In the genomic region with DNA sequence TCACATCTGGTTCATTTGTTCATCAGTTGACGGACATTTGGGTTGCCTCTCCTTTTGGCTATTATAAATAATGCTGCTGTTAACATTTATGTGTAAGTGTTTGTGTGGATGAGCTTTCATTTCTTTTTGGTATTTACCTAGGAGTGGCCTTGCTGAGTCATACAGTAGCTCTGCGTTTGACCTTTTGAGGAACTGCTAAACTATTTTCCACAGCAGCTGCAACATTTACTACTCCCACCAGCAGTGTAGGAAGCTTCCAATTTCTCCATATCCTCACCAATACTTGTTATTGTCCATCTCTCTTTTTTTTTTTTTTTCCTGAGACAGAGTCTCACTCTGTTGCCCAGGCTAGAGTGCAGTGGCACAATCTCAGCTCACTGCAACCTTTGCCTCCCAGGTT, we compare ENCODE assay signal across 19 cellular contexts. TPM values are rescaled to one million over a fixed set of nuclear protein-coding genes. Genes with fewer than 3 reads are reported as not detected.
DNase-seq lines count a peak whose midpoint lies in the region; ATAC-seq and TF ChIP-seq lines count a peak whose summit lies in the region.
"Had no signal": no experiment of that assay in that cellular context is flagged by ENCODE, and none has a peak within 500 bp of the region (broad histone marks: within the 10 kb centered on the region; RNA-seq: fewer than 3 reads in every experiment).

No MANE protein-coding gene starts in this region.

- no peaks in the 10 kb centered on the region for H3K79me2 ChIP-seq in HCT116 (ENCODE audit: insufficient read depth, low read length)
- no peaks in the 10 kb centered on the region for H3K79me2 ChIP-seq in PC-9 (ENCODE audit: low read depth)

- RAD21 ChIA-PET in HCT116 (lab: Charles Lee; ENCODE audit: low non-redundant PET in 1 of 2, low total read pairs in 2 of 2, uncharacterized antibody in 2 of 2, unreplicated experiment in 2 of 2): no interaction called here

- no TSS peak for BruUV-seq in HCT116 (replicated peaks; lab: Mats Ljungman, UMichigan)
- BruUV-seq in PC-9 (replicated peaks; lab: Mats Ljungman, UMichigan): no TSS peak
- no TSS peak for BruUV-seq in Caco-2 (replicated peaks; lab: Mats Ljungman, UMichigan)

- H3K4me1 ChIP-seq in HCT116 (ENCODE audit: control insufficient read depth in 1 of 2, insufficient read depth in 2 of 2, low read length in 2 of 2): peaks cover 8 to 21% of the 10 kb centered on the region in 2 experiments
- peaks cover 15% of the 10 kb centered on the region for H3K4me1 ChIP-seq in PC-9 (replicated peaks; ENCODE audit: insufficient read depth)
- H3K4me1 ChIP-seq in Caco-2: peaks cover 8% of the 10 kb centered on the region; the same call in 1 of the 2 replicates
- H3K4me1 ChIP-seq: psoas muscle, SJCRH30, upper lobe of right lung had no signal

- no peaks in the 10 kb centered on the region for H3K9me2 ChIP-seq in HCT116 (ENCODE audit: insufficient read depth)
- H3K9me2 ChIP-seq in PC-9 (ENCODE audit: insufficient read depth): no peaks in the 10 kb centered on the region

- H2AFZ ChIP-seq in HCT116 (ENCODE audit: low read depth, low read length, poor library complexity, severe bottlenecking) (peak overlapping the region; percentile 71), PC-9 (no peak overlapping the region)

- TF ChIP-seq CTCF in CD14-positive monocyte (IDR thresholded peaks at IDR 0.05): no peak
- no peak for TF ChIP-seq CTCF in HCT116 (IDR thresholded peaks at IDR 0.05 in 2 of 3, conservative IDR thresholded peaks at IDR 0.05 in 1 of 3; ENCODE audit: borderline replicate concordance in 1 of 3, insufficient read depth in 1 of 3, low read depth in 2 of 3, low read length in 2 of 3)
- no peak for TF ChIP-seq CTCF in PC-9 (conservative IDR thresholded peaks at IDR 0.05)
- TF ChIP-seq CTCF in fibroblast of mammary gland (conservative IDR thresholded peaks at IDR 0.05; ENCODE audit: control insufficient read depth, insufficient read depth, low read depth, low read length): no peak
- no peak for TF ChIP-seq CTCF in dorsolateral prefrontal cortex (IDR thresholded peaks at IDR 0.05 in 54 of 56, conservative IDR thresholded peaks at IDR 0.05 in 2 of 56; ENCODE audit: low read depth in 1 of 56, partially characterized antibody in 56 of 56)
- TF ChIP-seq CTCF in Caco-2 (IDR thresholded peaks at IDR 0.05; ENCODE audit: insufficient read depth in 1 of 2, low read depth in 1 of 2, low read length in 1 of 2, severe bottlenecking in 1 of 2, unreplicated experiment in 1 of 2): no peak

- intact Hi-C loops in CD14-positive monocyte (cut with micrococcal nuclease): no loop called here
- intact Hi-C loops in HCT116 (cut with micrococcal nuclease): no loop called here
- intact Hi-C loops in PC-9 (cut with micrococcal nuclease; ENCODE audit: unreplicated experiment): no loop called here
- intact Hi-C loops in dorsolateral prefrontal cortex (cut with DNase I): no loop called here
- intact Hi-C loops in Caco-2 (cut with micrococcal nuclease; ENCODE audit: unreplicated experiment): no loop called here

- H3K4me3 ChIP-seq in HCT116 (replicated peaks in 1 of 2; ENCODE audit: low read depth in 1 of 2, low read length in 2 of 2): peak overlapping the region in 1 of 2 experiments; percentile 6; a peak in 1 of 4 replicates
- no peak overlapping the region for H3K4me3 ChIP-seq in PC-9
- no peak overlapping the region for H3K4me3 ChIP-seq in fibroblast of mammary gland (ENCODE audit: control insufficient read depth, low read depth, low read length)
- H3K4me3 ChIP-seq in dorsolateral prefrontal cortex: no peak overlapping the region
- H3K4me3 ChIP-seq in MG63: no peak overlapping the region
- no peak overlapping the region for H3K4me3 ChIP-seq in Caco-2 (ENCODE audit: low read depth, low read length)
- H3K4me3 ChIP-seq: heart right ventricle, psoas muscle, SJCRH30, upper lobe of right lung had no signal

- no peaks in the 10 kb centered on the region for H3K36me3 ChIP-seq in HCT116 (ENCODE audit: control insufficient read depth in 1 of 2, insufficient read depth in 2 of 2, low read length in 2 of 2)
- no peaks in the 10 kb centered on the region for H3K36me3 ChIP-seq in PC-9 (ENCODE audit: low read depth)
- H3K36me3 ChIP-seq in MG63: no peaks in the 10 kb centered on the region
- H3K36me3 ChIP-seq in Caco-2 (ENCODE audit: control insufficient read depth, insufficient read depth, low read length): no peaks in the 10 kb centered on the region
- H3K36me3 ChIP-seq: heart right ventricle, SJCRH30, upper lobe of right lung had no signal

- H3K27me3 ChIP-seq in HCT116 (ENCODE audit: insufficient read depth, low read length) (no peaks in the 10 kb centered on the region), PC-9 (ENCODE audit: insufficient read depth, low read depth) (no peaks in the 10 kb centered on the region), dorsolateral prefrontal cortex (no peaks in the 10 kb centered on the region), MG63 (no peaks in the 10 kb centered on the region), Caco-2 (replicated peaks; ENCODE audit: control insufficient read depth, insufficient read depth, low read length) (no peaks in the 10 kb centered on the region)
- H3K27me3 ChIP-seq: heart right ventricle, SJCRH30, upper lobe of right lung had no signal

- peak overlapping the region in 5 of 7 donors; percentile 24 to 87 (median 46) for H3K27ac Mint-ChIP-seq in CD14-positive monocyte
- no peak overlapping the region for H3K27ac Mint-ChIP-seq in Caco-2 (ENCODE audit: unreplicated experiment)

- CTCF ChIA-PET in HCT116 (lab: Charles Lee): interaction anchor here (0.6 to 1.1 kb wide), 2 partner anchors 21 to 116 kb away, joined by 3 read pairs; no protein-coding TSS in a partner anchor
- CTCF ChIA-PET in PC-9 (lab: Charles Lee): no interaction called here
- CTCF ChIA-PET in Caco-2 (lab: Charles Lee): interaction anchor here (0.7 to 0.8 kb wide), 2 partner anchors 10 to 215 kb away, joined by 4 read pairs; no protein-coding TSS in a partner anchor

- H3K27ac ChIP-seq in HCT116 (ENCODE audit: low read depth, low read length) (no peak overlapping the region), PC-9 (peak overlapping the region; percentile 52), dorsolateral prefrontal cortex (no peak overlapping the region)
- H3K27ac ChIP-seq: psoas muscle, SJCRH30, upper lobe of right lung had no signal

- H3K27me3 Mint-ChIP-seq in CD14-positive monocyte (ENCODE audit: low read depth in 3 of 3) (peaks cover 1 to 9% (median 7%) of the 10 kb centered on the region in 3 donors), Caco-2 (ENCODE audit: insufficient read depth, unreplicated experiment) (no peaks in the 10 kb centered on the region)
- H3K27me3 Mint-ChIP-seq: IgD-negative memory B cell had no signal

- peak; percentile 52 for ATAC-seq in HCT116
- ATAC-seq in HG03442 (IDR thresholded peaks at IDR 0.05; ENCODE audit: unreplicated experiment): no peak
- ATAC-seq: heart right ventricle, psoas muscle, upper lobe of right lung had no signal

- H3K9me3 Mint-ChIP-seq in CD14-positive monocyte: peaks cover 0 to 6% (median 2%) of the 10 kb centered on the region in 7 donors
- H3K9me3 Mint-ChIP-seq in Caco-2 (ENCODE audit: unreplicated experiment): no peaks in the 10 kb centered on the region
- H3K9me3 Mint-ChIP-seq: IgD-negative memory B cell had no signal

- peaks cover 41% of the 10 kb centered on the region for H3K4me1 Mint-ChIP-seq in CD14-positive monocyte
- H3K4me1 Mint-ChIP-seq in Caco-2 (ENCODE audit: low read depth, unreplicated experiment): no peaks in the 10 kb centered on the region

- peaks cover 4% of the 10 kb centered on the region; the same call in 1 of the 2 replicates for H3F3A ChIP-seq in PC-9 (ENCODE audit: insufficient read depth, low read depth)

- no peak for TF ChIP-seq POLR2A in HCT116 (IDR thresholded peaks at IDR 0.05; ENCODE audit: borderline replicate concordance, extremely low read depth, insufficient read depth, insufficient read length)

- H3K9ac ChIP-seq in HCT116 (ENCODE audit: low read length): no peak overlapping the region

- peaks cover 15 to 18% of the 10 kb centered on the region in 2 donors for H3K36me3 Mint-ChIP-seq in CD14-positive monocyte
- H3K36me3 Mint-ChIP-seq in Caco-2 (ENCODE audit: insufficient read depth, unreplicated experiment): peaks cover 6% of the 10 kb centered on the region

- H3K4me2 ChIP-seq in HCT116 (ENCODE audit: low read length) (peak overlapping the region; percentile 61), PC-9 (peak overlapping the region; percentile 27; the same call in 1 of the 2 replicates)

- no peak for TF ChIP-seq RAD21 in HCT116 (IDR thresholded peaks at IDR 0.05; ENCODE audit: low read depth)

- H3K9me3 ChIP-seq in HCT116 (ENCODE audit: control insufficient read depth in 1 of 2, insufficient read depth in 1 of 2, low read depth in 1 of 2, low read length in 2 of 2): no peaks in the 10 kb centered on the region
- no peaks in the 10 kb centered on the region for H3K9me3 ChIP-seq in PC-9 (ENCODE audit: insufficient read depth, low read depth)
- H3K9me3 ChIP-seq in MG63: no peaks in the 10 kb centered on the region
- no peaks in the 10 kb centered on the region for H3K9me3 ChIP-seq in Caco-2
- H3K9me3 ChIP-seq: heart right ventricle, psoas muscle, SJCRH30, upper lobe of right lung had no signal

- POLR2A ChIA-PET in HCT116 (lab: Charles Lee) (no interaction called here), PC-9 (lab: Charles Lee; ENCODE audit: unreplicated experiment) (interaction anchor here (0.7 kb wide), 1 partner anchor 335 kb away, joined by 10 read pairs; no protein-coding TSS in a partner anchor), Caco-2 (lab: Charles Lee) (no interaction called here)

- peak overlapping the region in 1 of 2 donors; percentile 32 for H3K4me3 Mint-ChIP-seq in CD14-positive monocyte
- no peak overlapping the region for H3K4me3 Mint-ChIP-seq in Caco-2 (ENCODE audit: unreplicated experiment)

- H4K20me1 ChIP-seq in HCT116 (ENCODE audit: insufficient read depth) (no peaks in the 10 kb centered on the region), PC-9 (ENCODE audit: insufficient read depth) (no peaks in the 10 kb centered on the region)

- DNase-seq in CD14-positive monocyte (ENCODE audit: low spot score) (no peak), HCT116 (ENCODE audit: low read depth, low spot score) (peak; percentile 27), PC-9 (peak; percentile 18 to 88), fibroblast of mammary gland (ENCODE audit: low read depth) (peak; percentile 10), dorsolateral prefrontal cortex (no peak), MG63 (no peak), Caco-2 (no peak)
- DNase-seq: activated CD8-positive, alpha-beta memory T cell treated with anti-CD3 and anti-CD28 coated beads for 24 hours; activated effector memory CD4-positive, alpha-beta T cell treated with anti-CD3 and anti-CD28 coated beads, Interleukin-2, amount 50 U/mL, for 16 hours; DMS79 treated with DMSO at 0.1 percent for 48 hours; heart right ventricle; kidney glomerular epithelial cell; NCI-H1694; NCI-H748 treated with DMSO at 0.1 percent for 48 hours; psoas muscle; SJCRH30; upper lobe of right lung had no signal

TF ChIP-seq in HCT116, 20 proteins besides CTCF, POLR2A, EP300 and RAD21 (continues in another document):
- peak; percentile 61; the same call in 1 of the 2 replicates for TF ChIP-seq SP1 (IDR thresholded peaks at IDR 0.05; ENCODE audit: low read depth)

RNA-seq across cellular contexts. Expression of gene PLCG2, which starts 20.7 kb away (rescaled TPM):
- polyA plus RNA-seq in CD14-positive monocyte: 10 to 100 TPM; 19.5 to 35.5 TPM
- total RNA-seq in HCT116 (2021; ENCODE audit: unreplicated experiment) (31.2 TPM), PC-9 (2021) (7.9 and 10.8 TPM in 2 replicates), dorsolateral prefrontal cortex (10 to 100 TPM in 65 of 120 experiments, 1 to 10 TPM in 55; 3.2 to 24.2 (median 10.4) TPM), Caco-2 (2022) (10.3 and 14.4 TPM in 2 replicates)
- 19.8 and 21.8 TPM in 2 replicates for polyA plus RNA-seq in HCT116 (2012)
- 0.37 and 1.0 TPM in 2 replicates for total RNA-seq in MG63 (2014; rRNA removed; shearing (Covaris generic); ENCODE audit: low replicate concordance)

Comparison
In these comparisons a context has a peak if more than half of its experiments do, and no peak if none do; other contexts are left out.
1. DNase-seq: peak in HCT116 (single experiment), PC-9 (2 of 2) and fibroblast of mammary gland (single experiment); none in CD14-positive monocyte (single experiment), dorsolateral prefrontal cortex (0 of 10), MG63 (single experiment) and Caco-2 (0 of 2).